ENCODE assay signal across 20 cellular contexts in the genomic region with DNA sequence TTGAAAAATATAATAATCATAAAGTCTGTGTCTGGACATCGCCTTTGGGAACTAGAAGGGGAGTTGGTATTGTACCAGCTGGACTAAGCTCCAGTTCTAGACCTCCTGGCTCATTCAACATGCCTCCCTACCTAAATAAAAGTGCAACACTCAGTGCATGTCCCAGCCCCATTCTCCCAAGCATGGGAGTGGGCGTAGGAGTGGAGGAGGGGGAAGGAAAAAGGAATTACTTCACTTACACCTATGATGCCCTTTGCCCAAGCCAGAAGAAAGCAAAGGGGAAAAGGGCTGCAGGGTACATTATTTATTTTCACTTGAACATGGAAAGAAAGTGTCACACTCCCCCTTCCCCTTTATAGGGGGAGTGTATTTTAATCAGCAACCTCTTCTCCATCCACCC. TPM values are rescaled to one million over a fixed set of nuclear protein-coding genes. Genes with fewer than 3 reads are reported as not detected.
DNase-seq lines count a peak whose midpoint lies in the region; ATAC-seq and TF ChIP-seq lines count a peak whose summit lies in the region.
"Had no signal": no experiment of that assay in that cellular context is flagged by ENCODE, and none has a peak within 500 bp of the region (broad histone marks: within the 10 kb centered on the region; RNA-seq: fewer than 3 reads in every experiment).

No MANE protein-coding gene starts in this region.

- no peak for ATAC-seq in stimulated activated naive CD8-positive, alpha-beta T cell treated with anti-CD3 and anti-CD28 coated beads, Interleukin-15, Interleukin-2, amounts not matched to agents 100 U/mL and 50 U/mL, for 24 hours
- ATAC-seq in lower lobe of right lung (no peak), upper lobe of right lung (no peak), GM18907 (IDR thresholded peaks at IDR 0.05; ENCODE audit: unreplicated experiment) (no peak), HG03354 (IDR thresholded peaks at IDR 0.05; ENCODE audit: poor library complexity, severe bottlenecking, unreplicated experiment) (no peak)
- ATAC-seq: esophagus mucosa, left lobe of liver, mucosa of descending colon, Right ventricle myocardium inferior had no signal

- no peaks in the 10 kb centered on the region for H3K27me3 Mint-ChIP-seq in stimulated activated naive CD8-positive, alpha-beta T cell treated with anti-CD3 and anti-CD28 coated beads, Interleukin-15, Interleukin-2, amounts not matched to agents 100 ng/mL and 50 ng/mL, for 24 hours
- no peaks in the 10 kb centered on the region for H3K27me3 Mint-ChIP-seq in activated T-helper 2 cell treated with anti-CD3 and anti-CD28 coated beads, Interferon-gamma antibody, Interleukin-2, Interleukin-4, amounts not matched to agents 10 μg/mL and 5 μg/mL and 100 μg/mL, durations not matched to agents 14 hours and 24 hours and 36 hours (ENCODE audit: low read depth)

- H3K4me1 Mint-ChIP-seq in stimulated activated naive CD8-positive, alpha-beta T cell treated with anti-CD3 and anti-CD28 coated beads, Interleukin-15, Interleukin-2, amounts not matched to agents 100 ng/mL and 50 ng/mL, for 24 hours (ENCODE audit: low read depth) = peaks cover 55% of the 10 kb centered on the region
- peaks cover 24% of the 10 kb centered on the region for H3K4me1 Mint-ChIP-seq in activated T-helper 2 cell treated with anti-CD3 and anti-CD28 coated beads, Interferon-gamma antibody, Interleukin-2, Interleukin-4, amounts not matched to agents 10 μg/mL and 5 μg/mL and 100 μg/mL, durations not matched to agents 14 hours and 24 hours and 36 hours (ENCODE audit: low read depth)

- H3K27ac Mint-ChIP-seq in stimulated activated naive CD8-positive, alpha-beta T cell treated with anti-CD3 and anti-CD28 coated beads, Interleukin-15, Interleukin-2, amounts not matched to agents 100 ng/mL and 50 ng/mL, for 24 hours = peak overlapping the region; percentile 87
- peak overlapping the region; percentile 57 for H3K27ac Mint-ChIP-seq in activated T-helper 2 cell treated with anti-CD3 and anti-CD28 coated beads, Interferon-gamma antibody, Interleukin-2, Interleukin-4, amounts not matched to agents 10 μg/mL and 5 μg/mL and 100 μg/mL, durations not matched to agents 14 hours and 24 hours and 36 hours

- no peaks in the 10 kb centered on the region for H3K9me3 Mint-ChIP-seq in stimulated activated naive CD8-positive, alpha-beta T cell treated with anti-CD3 and anti-CD28 coated beads, Interleukin-15, Interleukin-2, amounts not matched to agents 100 ng/mL and 50 ng/mL, for 24 hours
- H3K9me3 Mint-ChIP-seq in activated T-helper 2 cell treated with anti-CD3 and anti-CD28 coated beads, Interferon-gamma antibody, Interleukin-2, Interleukin-4, amounts not matched to agents 10 μg/mL and 5 μg/mL and 100 μg/mL, durations not matched to agents 14 hours and 24 hours and 36 hours = no peaks in the 10 kb centered on the region

- H3K36me3 ChIP-seq in lower lobe of right lung (peaks cover 68% of the 10 kb centered on the region), upper lobe of right lung (peaks cover 63% of the 10 kb centered on the region)
- H3K36me3 ChIP-seq: ovary had no signal

- peaks cover 55% of the 10 kb centered on the region for H3K4me1 ChIP-seq in lower lobe of right lung
- peaks cover 37% of the 10 kb centered on the region for H3K4me1 ChIP-seq in upper lobe of right lung

- H3K4me3 ChIP-seq in lower lobe of right lung = no peak overlapping the region
- H3K4me3 ChIP-seq in upper lobe of right lung = no peak overlapping the region
- H3K4me3 ChIP-seq: mucosa of descending colon, ovary, sigmoid colon, suprapubic skin had no signal

- peak overlapping the region; percentile 38 for H3K4me3 Mint-ChIP-seq in stimulated activated naive CD8-positive, alpha-beta T cell treated with anti-CD3 and anti-CD28 coated beads, Interleukin-15, Interleukin-2, amounts not matched to agents 100 ng/mL and 50 ng/mL, for 24 hours
- no peak overlapping the region for H3K4me3 Mint-ChIP-seq in activated T-helper 2 cell treated with anti-CD3 and anti-CD28 coated beads, Interferon-gamma antibody, Interleukin-2, Interleukin-4, amounts not matched to agents 10 μg/mL and 5 μg/mL and 100 μg/mL, durations not matched to agents 14 hours and 24 hours and 36 hours (ENCODE audit: low read depth)

- TF ChIP-seq CTCF in lower lobe of right lung (IDR thresholded peaks at IDR 0.05) (no peak), upper lobe of right lung (IDR thresholded peaks at IDR 0.05) (no peak)

- peak overlapping the region; percentile 87 for H3K27ac ChIP-seq in lower lobe of right lung
- H3K27ac ChIP-seq in upper lobe of right lung = peak overlapping the region; percentile 36
- H3K27ac ChIP-seq: ovary, WERI-Rb-1 had no signal

- peaks cover 64% of the 10 kb centered on the region for H3K36me3 Mint-ChIP-seq in stimulated activated naive CD8-positive, alpha-beta T cell treated with anti-CD3 and anti-CD28 coated beads, Interleukin-15, Interleukin-2, amounts not matched to agents 100 ng/mL and 50 ng/mL, for 24 hours (ENCODE audit: low read depth)
- H3K36me3 Mint-ChIP-seq in activated T-helper 2 cell treated with anti-CD3 and anti-CD28 coated beads, Interferon-gamma antibody, Interleukin-2, Interleukin-4, amounts not matched to agents 10 μg/mL and 5 μg/mL and 100 μg/mL, durations not matched to agents 14 hours and 24 hours and 36 hours (ENCODE audit: low read depth) = peaks cover 73% of the 10 kb centered on the region

- H3K27me3 ChIP-seq in lower lobe of right lung (ENCODE audit: low read depth) = no peaks in the 10 kb centered on the region
- H3K27me3 ChIP-seq in upper lobe of right lung = no peaks in the 10 kb centered on the region
- H3K27me3 ChIP-seq: ovary, sigmoid colon, suprapubic skin had no signal

- H3K9me3 ChIP-seq in lower lobe of right lung (no peaks in the 10 kb centered on the region), upper lobe of right lung (no peaks in the 10 kb centered on the region)
- H3K9me3 ChIP-seq: mucosa of descending colon, ovary, sigmoid colon, suprapubic skin had no signal

- DNase-seq in stimulated activated naive CD8-positive, alpha-beta T cell treated with anti-CD3 and anti-CD28 coated beads, Interleukin-15, Interleukin-2, amounts not matched to agents 100 U/mL and 50 U/mL, for 24 hours = no peak
- no peak for DNase-seq in activated T-helper 2 cell treated with anti-CD3 and anti-CD28 coated beads, Interferon-gamma antibody, Interleukin-2, Interleukin-4, amounts not matched to agents 10 μg/mL and 5 μg/mL and 100 μg/mL, durations not matched to agents 14 hours and 24 hours and 36 hours (ENCODE audit: low spot score)
- no peak for DNase-seq in lower lobe of right lung
- DNase-seq in upper lobe of right lung = no peak
- no peak for DNase-seq in iPS-NIHi11 (ENCODE audit: low spot score)
- DNase-seq: Calu3; mucosa of descending colon; NCI-H1092; NCI-H526; ovary; sigmoid colon; stimulated activated CD4-positive, alpha-beta T cell treated with anti-CD3 and anti-CD28 coated beads, Interleukin-1b, Interleukin-23, amount 100 ng/mL, for 48 hours; WERI-Rb-1 had no signal

- intact Hi-C loops in activated T-helper 2 cell treated with anti-CD3 and anti-CD28 coated beads, Interferon-gamma antibody, Interleukin-2, Interleukin-4, amounts not matched to agents 10 μg/mL and 5 μg/mL and 100 μg/mL, durations not matched to agents 14 hours and 24 hours and 36 hours (cut with micrococcal nuclease) = no loop called here
- intact Hi-C loops in lower lobe of right lung (cut with DNase I) (no loop called here), upper lobe of right lung (cut with DNase I) (no loop called here)

RNA-seq across cellular contexts. Expression of gene NIT1, which starts 3.1 kb away (rescaled TPM):
- total RNA-seq in activated T-helper 2 cell treated with anti-CD3 and anti-CD28 coated beads, Interferon-gamma antibody, Interleukin-2, Interleukin-4, amounts not matched to agents 10 μg/mL and 5 μg/mL and 100 μg/mL, durations not matched to agents 14 hours and 24 hours and 36 hours = 47.5 and 48.5 TPM in 2 replicates
- total RNA-seq in lower lobe of right lung (43.6 TPM), upper lobe of right lung (42.1 TPM)

RNA-seq across cellular contexts. Expression of gene PFDN2, which starts 3.2 kb away (rescaled TPM):
- total RNA-seq in activated T-helper 2 cell treated with anti-CD3 and anti-CD28 coated beads, Interferon-gamma antibody, Interleukin-2, Interleukin-4, amounts not matched to agents 10 μg/mL and 5 μg/mL and 100 μg/mL, durations not matched to agents 14 hours and 24 hours and 36 hours = 138 and 139 TPM in 2 replicates
- total RNA-seq in lower lobe of right lung = 46.2 TPM
- 56.2 TPM for total RNA-seq in upper lobe of right lung

RNA-seq across cellular contexts. Expression of gene DEDD, which starts 11.4 kb away (rescaled TPM):
- total RNA-seq in activated T-helper 2 cell treated with anti-CD3 and anti-CD28 coated beads, Interferon-gamma antibody, Interleukin-2, Interleukin-4, amounts not matched to agents 10 μg/mL and 5 μg/mL and 100 μg/mL, durations not matched to agents 14 hours and 24 hours and 36 hours = 37.5 and 40.3 TPM in 2 replicates
- total RNA-seq in lower lobe of right lung = 38.3 TPM
- total RNA-seq in upper lobe of right lung = 37.5 TPM

RNA-seq across cellular contexts. Expression of gene KLHDC9, which starts 22.9 kb away (rescaled TPM):
- total RNA-seq in activated T-helper 2 cell treated with anti-CD3 and anti-CD28 coated beads, Interferon-gamma antibody, Interleukin-2, Interleukin-4, amounts not matched to agents 10 μg/mL and 5 μg/mL and 100 μg/mL, durations not matched to agents 14 hours and 24 hours and 36 hours = not detected in 2 replicates
- 7.2 TPM for total RNA-seq in lower lobe of right lung
- total RNA-seq in upper lobe of right lung = 3.2 TPM

RNA-seq across cellular contexts. Expression of gene NECTIN4, which starts 31.7 kb away (rescaled TPM):
- 0.05 TPM in 1 of 2 replicates, not detected in the other for total RNA-seq in activated T-helper 2 cell treated with anti-CD3 and anti-CD28 coated beads, Interferon-gamma antibody, Interleukin-2, Interleukin-4, amounts not matched to agents 10 μg/mL and 5 μg/mL and 100 μg/mL, durations not matched to agents 14 hours and 24 hours and 36 hours
- 6.2 TPM for total RNA-seq in lower lobe of right lung
- 5.4 TPM for total RNA-seq in upper lobe of right lung
- total RNA-seq: left lobe of liver, Right ventricle myocardium inferior, sigmoid colon had no signal
